Comparison of ENCODE assay signal across 18 cellular contexts in the genomic region with DNA sequence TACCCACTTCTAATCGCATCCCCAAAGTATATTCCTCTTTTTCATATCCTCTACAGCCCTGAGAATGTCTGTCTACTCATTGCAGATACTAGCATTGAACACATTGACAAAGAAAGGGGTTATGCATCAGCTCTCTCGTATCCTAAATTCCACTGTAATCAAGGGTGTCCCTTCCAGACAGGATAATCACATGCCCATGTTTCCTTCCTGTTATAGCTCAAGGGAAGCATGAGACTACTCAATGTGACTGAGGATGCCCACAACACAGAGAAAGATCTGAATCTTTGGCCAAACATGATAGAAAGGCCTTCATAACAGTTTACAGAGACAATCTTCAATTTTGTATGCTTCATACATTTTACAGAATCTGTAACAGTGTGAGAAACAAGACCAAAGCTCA.
DNase-seq lines count a peak whose midpoint lies in the region; ATAC-seq and TF ChIP-seq lines count a peak whose summit lies in the region.
"Had no signal": no experiment of that assay in that cellular context is flagged by ENCODE, and none has a peak within 500 bp of the region (broad histone marks: within the 10 kb centered on the region; RNA-seq: fewer than 3 reads in every experiment).

No MANE protein-coding gene starts in this region.

- H3K9me3 Mint-ChIP-seq in endothelial cell (ENCODE audit: unreplicated experiment) (no peaks in the 10 kb centered on the region), nephron progenitor cell (no peaks in the 10 kb centered on the region)
- H3K9me3 Mint-ChIP-seq: CD4-positive, CD25-positive, alpha-beta regulatory T cell; CD8-positive, alpha-beta T cell had no signal

- peak; percentile 28 for DNase-seq in COLO829 (ENCODE audit: low spot score)
- DNase-seq in endothelial cell (ENCODE audit: low spot score) = peak; percentile 3
- DNase-seq in foreskin melanocyte = peak; percentile 92
- DNase-seq in nephron progenitor cell = no peak
- no peak for DNase-seq in NK-92 treated with Interleukin-12 subunit alpha and Interleukin-12 subunit beta, amount 100 ng/mL, for 24 hours (lab: John Stamatoyannopoulos, UW)
- DNase-seq in H7 = no peak
- no peak for DNase-seq in Kasumi-1 (lab: John Stamatoyannopoulos, UW)
- DNase-seq: CD4-positive, CD25-positive, alpha-beta regulatory T cell; CD8-positive, alpha-beta T cell; DMS 273 treated with DMSO at 0.1 percent for 48 hours; DMS53; DMS79 treated with DMSO at 0.1 percent for 48 hours; GF-D8; GOT3; HCEC 1CT had no signal

- no peak overlapping the region for H3K4me3 ChIP-seq in H7 (ENCODE audit: insufficient read depth, low read depth, low read length)
- H3K4me3 ChIP-seq: BLaER1 had no signal

- H3K27me3 Mint-ChIP-seq in endothelial cell (ENCODE audit: unreplicated experiment) (no peaks in the 10 kb centered on the region), nephron progenitor cell (ENCODE audit: low read depth, poor library complexity) (no peaks in the 10 kb centered on the region)
- H3K27me3 Mint-ChIP-seq: B cell; CD4-positive, CD25-positive, alpha-beta regulatory T cell had no signal

- H3K27ac Mint-ChIP-seq in endothelial cell (ENCODE audit: unreplicated experiment) (peak overlapping the region; percentile 90), nephron progenitor cell (peak overlapping the region; percentile 5)
- H3K27ac Mint-ChIP-seq: B cell; CD4-positive, CD25-positive, alpha-beta regulatory T cell; CD8-positive, alpha-beta T cell had no signal

- no peaks in the 10 kb centered on the region for H3K36me3 Mint-ChIP-seq in endothelial cell (ENCODE audit: low read depth, unreplicated experiment)
- H3K36me3 Mint-ChIP-seq in nephron progenitor cell (ENCODE audit: low read depth) = peaks cover 42% of the 10 kb centered on the region

- no peak for ATAC-seq in HG02938 (IDR thresholded peaks at IDR 0.05; ENCODE audit: unreplicated experiment)
- ATAC-seq: CD8-positive, alpha-beta T cell had no signal

- no peaks in the 10 kb centered on the region for H3K36me3 ChIP-seq in H7 (replicated peaks; ENCODE audit: control insufficient read depth, insufficient read depth, low read length)

- no peak for TF ChIP-seq CTCF in endothelial cell (IDR thresholded peaks at IDR 0.05; ENCODE audit: unreplicated experiment)
- no peak for TF ChIP-seq CTCF in nephron progenitor cell (IDR thresholded peaks at IDR 0.05)

- H3K4me3 Mint-ChIP-seq in endothelial cell (ENCODE audit: unreplicated experiment) = no peak overlapping the region
- no peak overlapping the region for H3K4me3 Mint-ChIP-seq in nephron progenitor cell
- H3K4me3 Mint-ChIP-seq: B cell; CD8-positive, alpha-beta T cell had no signal

- H3K4me1 Mint-ChIP-seq in endothelial cell (ENCODE audit: unreplicated experiment) (peaks cover 29% of the 10 kb centered on the region), nephron progenitor cell (no peaks in the 10 kb centered on the region)
- H3K4me1 Mint-ChIP-seq: B cell had no signal

- no peaks in the 10 kb centered on the region for H3K27me3 ChIP-seq in H7 (ENCODE audit: control insufficient read depth, insufficient read depth, low read length)
- H3K27me3 ChIP-seq: BLaER1 had no signal

Comparison
In these comparisons a context has a peak if more than half of its experiments do, and no peak if none do; other contexts are left out.
1. DNase-seq: peak in COLO829 (single experiment), endothelial cell (single experiment) and foreskin melanocyte (single experiment); none in nephron progenitor cell (single experiment), NK-92 treated with Interleukin-12 subunit alpha and Interleukin-12 subunit beta, amount 100 ng/mL, for 24 hours (single experiment), H7 (single experiment) and Kasumi-1 (0 of 2).